7 cellular contexts compared by ENCODE assay signal in genomic region chr13:48696676-48697075, GRCh38. TPM values are rescaled to one million over a fixed set of nuclear protein-coding genes. Genes with fewer than 3 reads are reported as not detected.
"Had no signal": no experiment of that assay in that cellular context is flagged by ENCODE, and none has a peak within 500 bp of the region (broad histone marks: within the 10 kb centered on the region; RNA-seq: fewer than 3 reads in every experiment).

No MANE protein-coding gene starts in this region.

RNA-seq across cellular contexts. Expression of gene CYSLTR2, which starts 42.9 kb away (rescaled TPM):
- total RNA-seq: GM23248, GM23338, H1, H4, H7, H9, HFFc6 had no signal
